8 cellular contexts compared by ENCODE assay signal in the genomic region with DNA sequence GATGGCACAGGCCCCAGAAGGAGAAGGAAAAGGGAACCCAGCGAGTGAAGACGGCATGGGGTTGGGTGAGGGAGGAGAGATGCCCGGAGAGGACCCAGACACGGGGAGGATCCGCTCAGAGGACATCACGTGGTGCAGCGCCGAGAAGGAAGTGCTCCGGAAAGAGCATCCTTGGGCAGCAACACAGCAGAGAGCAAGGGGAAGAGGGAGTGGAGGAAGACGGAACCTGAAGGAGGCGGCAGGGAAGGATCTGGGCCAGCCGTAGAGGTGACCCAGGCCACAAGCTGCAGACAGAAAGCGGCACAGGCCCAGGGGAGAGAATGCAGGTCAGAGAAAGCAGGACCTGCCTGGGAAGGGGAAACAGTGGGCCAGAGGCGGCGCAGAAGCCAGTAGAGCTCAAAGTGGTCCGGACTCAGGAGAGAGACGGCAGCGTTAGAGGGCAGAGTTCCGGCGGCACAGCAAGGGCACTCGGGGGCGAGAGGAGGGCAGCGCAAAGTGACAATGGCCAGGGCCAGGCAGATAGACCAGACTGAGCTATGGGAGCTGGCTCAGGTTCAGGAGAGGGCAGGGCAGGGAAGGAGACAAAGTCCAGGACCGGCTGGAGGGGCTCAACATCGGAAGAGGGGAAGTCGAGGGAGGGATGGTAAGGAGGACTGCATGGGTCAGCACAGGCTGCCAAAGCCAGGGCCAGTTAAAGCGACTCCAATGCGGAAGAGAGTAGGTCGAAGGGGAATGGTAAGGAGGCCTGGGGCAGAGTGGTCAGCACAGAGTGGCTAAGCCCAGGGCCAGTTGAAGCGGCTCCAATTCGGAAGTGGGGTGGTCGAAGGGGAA. TPM values are rescaled to one million over a fixed set of nuclear protein-coding genes. Genes with fewer than 3 reads are reported as not detected.
DNase-seq lines count a peak whose midpoint lies in the region; ATAC-seq and TF ChIP-seq lines count a peak whose summit lies in the region.

No MANE protein-coding gene starts in this region.

- POLR2A ChIA-PET in activated B cell treated with CpG ODN at 0.5 μM for 24 hours (lab: Charles Lee) = interaction anchor here (1.1 to 2.5 kb wide), 7 partner anchors 28 to 538 kb away, joined by 3 to 13 read pairs (median 6); a partner anchor contains a TSS

- peak; percentile 13 for ATAC-seq in activated B cell treated with CpG ODN at 0.5 μM for 24 hours (ENCODE audit: low read depth)
- no peak for ATAC-seq in HG02852 (IDR thresholded peaks at IDR 0.05; ENCODE audit: unreplicated experiment)

- peak overlapping the region; percentile 67 for H3K4me3 ChIP-seq in LNCaP clone FGC (ENCODE audit: low read depth, low read length)

- H3K9me3 Mint-ChIP-seq in activated B cell treated with CpG ODN at 0.5 μM for 24 hours = no peaks in the 10 kb centered on the region
- H3K9me3 Mint-ChIP-seq in dendritic cell treated with granulocyte-macrophage colony-stimulating factor and Interleukin-4, amounts not matched to agents 40 ng/mL and 50 ng/mL, for 4 days = no peaks in the 10 kb centered on the region

- H3K27me3 Mint-ChIP-seq in activated B cell treated with CpG ODN at 0.5 μM for 24 hours = no peaks in the 10 kb centered on the region
- H3K27me3 Mint-ChIP-seq in dendritic cell treated with granulocyte-macrophage colony-stimulating factor and Interleukin-4, amounts not matched to agents 40 ng/mL and 50 ng/mL, for 4 days = peaks cover 10% of the 10 kb centered on the region

- TF ChIP-seq CTCF in LNCaP clone FGC (IDR thresholded peaks at IDR 0.05; ENCODE audit: control insufficient read depth, extremely low read depth, insufficient read depth) (no peak), activated B cell treated with CpG ODN at 0.5 μM for 24 hours (IDR thresholded peaks at IDR 0.05) (no peak)

- CTCF ChIA-PET in activated B cell treated with CpG ODN at 0.5 μM for 24 hours (lab: Charles Lee) = interaction anchor here (0.7 kb wide), 1 partner anchor 28 kb away, joined by 3 read pairs; no protein-coding TSS in a partner anchor

- DNase-seq in GM04504 (ENCODE audit: low read depth) (peak; percentile 33), LNCaP clone FGC (ENCODE audit: low read depth) (no peak), activated B cell treated with CpG ODN at 0.5 μM for 24 hours (peak; percentile 40), left kidney (ENCODE audit: low read depth, low spot score) (peak; percentile 64), NK-92 (lab: John Stamatoyannopoulos, UW; ENCODE audit: unreplicated experiment) (no peak)
- peak; percentile 63 for DNase-seq in stimulated activated CD4-positive, alpha-beta T cell treated with anti-CD3 and anti-CD28 coated beads, Interleukin-1b, Interleukin-23, amount 100 ng/mL, for 48 hours

- peaks cover 56% of the 10 kb centered on the region for H3K4me1 Mint-ChIP-seq in activated B cell treated with CpG ODN at 0.5 μM for 24 hours
- H3K4me1 Mint-ChIP-seq in dendritic cell treated with granulocyte-macrophage colony-stimulating factor and Interleukin-4, amounts not matched to agents 40 ng/mL and 50 ng/mL, for 4 days (ENCODE audit: low read depth) = peaks cover 63% of the 10 kb centered on the region

- peak overlapping the region; percentile 87 for H3K27ac Mint-ChIP-seq in activated B cell treated with CpG ODN at 0.5 μM for 24 hours
- H3K27ac Mint-ChIP-seq in dendritic cell treated with granulocyte-macrophage colony-stimulating factor and Interleukin-4, amounts not matched to agents 40 ng/mL and 50 ng/mL, for 4 days = peak overlapping the region; percentile 92

- peaks cover 21% of the 10 kb centered on the region for H3K36me3 Mint-ChIP-seq in activated B cell treated with CpG ODN at 0.5 μM for 24 hours (ENCODE audit: low read depth)
- H3K36me3 Mint-ChIP-seq in dendritic cell treated with granulocyte-macrophage colony-stimulating factor and Interleukin-4, amounts not matched to agents 40 ng/mL and 50 ng/mL, for 4 days (ENCODE audit: low read depth) = peaks cover 60% of the 10 kb centered on the region

- intact Hi-C loops in activated B cell treated with CpG ODN at 0.5 μM for 24 hours (cut with micrococcal nuclease) = loop anchor here (1.0 kb wide), 8 partner anchors 35 to 1001 kb away; a partner anchor contains a TSS
- intact Hi-C loops in dendritic cell treated with granulocyte-macrophage colony-stimulating factor and Interleukin-4, amounts not matched to agents 40 ng/mL and 50 ng/mL, for 4 days (cut with micrococcal nuclease) = loop anchor here (1.0 to 2.0 kb wide), 2 partner anchors 18 to 44 kb away; no protein-coding TSS in a partner anchor

- H3K4me3 Mint-ChIP-seq in activated B cell treated with CpG ODN at 0.5 μM for 24 hours = peak overlapping the region; percentile 93
- peak overlapping the region; percentile 98 for H3K4me3 Mint-ChIP-seq in dendritic cell treated with granulocyte-macrophage colony-stimulating factor and Interleukin-4, amounts not matched to agents 40 ng/mL and 50 ng/mL, for 4 days

RNA-seq across cellular contexts. Expression of a gene that starts 1.0 kb away (rescaled TPM):
- total RNA-seq in activated B cell treated with CpG ODN at 0.5 μM for 24 hours = 115 and 139 TPM in 2 replicates

RNA-seq across cellular contexts. Expression of a gene that starts 32.6 kb away (rescaled TPM):
- not detected in 2 replicates for total RNA-seq in activated B cell treated with CpG ODN at 0.5 μM for 24 hours

RNA-seq across cellular contexts. Expression of a gene that starts 40.8 kb away (rescaled TPM):
- 0.38 and 1.0 TPM in 2 replicates for total RNA-seq in activated B cell treated with CpG ODN at 0.5 μM for 24 hours

RNA-seq across cellular contexts. Expression of a gene that starts 41.1 kb away (rescaled TPM):
- total RNA-seq in activated B cell treated with CpG ODN at 0.5 μM for 24 hours = not detected in 2 replicates

RNA-seq across cellular contexts. Expression of a gene that starts 50.0 kb away (rescaled TPM):
- total RNA-seq in activated B cell treated with CpG ODN at 0.5 μM for 24 hours = not detected in 2 replicates

Comparison
In these comparisons a context has a peak if more than half of its experiments do, and no peak if none do; other contexts are left out.
1. DNase-seq: peak in GM04504 (single experiment), activated B cell treated with CpG ODN at 0.5 μM for 24 hours (single experiment), left kidney (single experiment) and stimulated activated CD4-positive, alpha-beta T cell treated with anti-CD3 and anti-CD28 coated beads, Interleukin-1b, Interleukin-23, amount 100 ng/mL, for 48 hours (single experiment); none in LNCaP clone FGC (single experiment) and NK-92 (single experiment).